24 cellular contexts compared by ENCODE assay signal in genomic region chr22:24513706-24514240, GRCh38. TPM values are rescaled to one million over a fixed set of nuclear protein-coding genes. Genes with fewer than 3 reads are reported as not detected.
DNase-seq lines count a peak whose midpoint lies in the region; ATAC-seq and TF ChIP-seq lines count a peak whose summit lies in the region.
"Had no signal": no experiment of that assay in that cellular context is flagged by ENCODE, and none has a peak within 500 bp of the region (broad histone marks: within the 10 kb centered on the region; RNA-seq: fewer than 3 reads in every experiment).

No MANE protein-coding gene starts in this region.

- H3K4me1 Mint-ChIP-seq in endodermal cell: peaks cover 43% of the 10 kb centered on the region

- H3K4me1 ChIP-seq in BLaER1 treated with 17β-estradiol and CSF1 and Interleukin-3, amounts not matched to agents 10 nM and 100 nM: peaks cover 96 to 100% (median 97%) of the 10 kb centered on the region in 10 experiments
- peaks cover 18% of the 10 kb centered on the region for H3K4me1 ChIP-seq in endodermal cell (ENCODE audit: control insufficient read depth, insufficient read depth, low read length)
- peaks cover 0 to 97% (median 44%) of the 10 kb centered on the region in 4 donors for H3K4me1 ChIP-seq in right lobe of liver
- H3K4me1 ChIP-seq: HAP-1 had no signal

- no peak overlapping the region; a peak in 1 of 20 replicates for H3K4me3 ChIP-seq in BLaER1 treated with 17β-estradiol and CSF1 and Interleukin-3, amounts not matched to agents 10 nM and 100 nM
- H3K4me3 ChIP-seq in endodermal cell (ENCODE audit: low read length) (peak overlapping the region; percentile 21), right lobe of liver (no peak overlapping the region)
- H3K4me3 ChIP-seq: HAP-1 had no signal

- no peaks in the 10 kb centered on the region for H3K9me3 Mint-ChIP-seq in endodermal cell
- H3K9me3 Mint-ChIP-seq: CD4-positive, alpha-beta T cell; IgD-negative memory B cell had no signal

- peak overlapping the region; percentile 78 to 96 (median 88) for H3K4me2 ChIP-seq in BLaER1 treated with 17β-estradiol and CSF1 and Interleukin-3, amounts not matched to agents 10 nM and 100 nM
- H3K4me2 ChIP-seq: KMS-11, SK-N-SH had no signal

- TF ChIP-seq POLR2A in right lobe of liver (IDR thresholded peaks at IDR 0.05): no peak

- H3K9ac ChIP-seq in BLaER1 treated with 17β-estradiol and CSF1 and Interleukin-3, amounts not matched to agents 10 nM and 100 nM: peak overlapping the region in 8 of 11 experiments; percentile 16 to 89 (median 50); a peak in 11 of 22 replicates
- no peak overlapping the region for H3K9ac ChIP-seq in endodermal cell (ENCODE audit: extremely low read depth, low read length, poor library complexity, severe bottlenecking)
- H3K9ac ChIP-seq: KMS-11, SK-N-SH had no signal

- H3K9me3 ChIP-seq in BLaER1 treated with 17β-estradiol and CSF1 and Interleukin-3, amounts not matched to agents 10 nM and 100 nM (replicated peaks in 1 of 11): no peaks in the 10 kb centered on the region
- H3K9me3 ChIP-seq in endodermal cell (ENCODE audit: control insufficient read depth, low read length) (no peaks in the 10 kb centered on the region), right lobe of liver (no peaks in the 10 kb centered on the region)
- H3K9me3 ChIP-seq: HAP-1, SK-N-SH had no signal

- intact Hi-C loops in right lobe of liver (cut with DNase I): no loop called here

- H3K27me3 ChIP-seq in BLaER1 treated with 17β-estradiol and CSF1 and Interleukin-3, amounts not matched to agents 10 nM and 100 nM: no peaks in the 10 kb centered on the region
- H3K27me3 ChIP-seq in endodermal cell (ENCODE audit: control insufficient read depth, insufficient read depth, low read length, poor library complexity, severe bottlenecking) (peaks cover 4% of the 10 kb centered on the region), right lobe of liver (no peaks in the 10 kb centered on the region)

- H3K36me3 ChIP-seq in BLaER1 treated with 17β-estradiol and CSF1 and Interleukin-3, amounts not matched to agents 10 nM and 100 nM: peaks cover 0 to 26% (median 0%) of the 10 kb centered on the region in 11 experiments; a peak in 6 of 22 replicates
- H3K36me3 ChIP-seq in endodermal cell (ENCODE audit: control insufficient read depth, insufficient read depth, low read length) (no peaks in the 10 kb centered on the region), right lobe of liver (peaks cover 0 to 40% (median 15%) of the 10 kb centered on the region in 4 donors)
- H3K36me3 ChIP-seq: HAP-1 had no signal

- no peaks in the 10 kb centered on the region for H3K36me3 Mint-ChIP-seq in endodermal cell (ENCODE audit: low read depth)

- ATAC-seq in right lobe of liver: peak in 2 of 4 donors; percentile 1
- no peak for ATAC-seq in HG03196 (IDR thresholded peaks at IDR 0.05; ENCODE audit: unreplicated experiment)
- no peak for ATAC-seq in GM19351 (IDR thresholded peaks at IDR 0.05; ENCODE audit: unreplicated experiment)
- ATAC-seq: PC-3 had no signal

- no peaks in the 10 kb centered on the region for H4K20me1 ChIP-seq in BLaER1 treated with 17β-estradiol and CSF1 and Interleukin-3, amounts not matched to agents 10 nM and 100 nM

- no peak overlapping the region for H3K27ac Mint-ChIP-seq in endodermal cell
- H3K27ac Mint-ChIP-seq: B cell; CD4-positive, alpha-beta T cell; IgD-negative memory B cell had no signal

- peak overlapping the region; percentile 4 for H3K4me3 Mint-ChIP-seq in endodermal cell
- H3K4me3 Mint-ChIP-seq: B cell; CD4-positive, alpha-beta T cell; IgD-negative memory B cell had no signal

- DNase-seq in endodermal cell: no peak
- no peak for DNase-seq in right lobe of liver
- DNase-seq in activated CD8-positive, alpha-beta memory T cell treated with anti-CD3 and anti-CD28 coated beads for 24 hours: no peak
- no peak for DNase-seq in HUDEP-2 (lab: John Stamatoyannopoulos, UW; ENCODE audit: unreplicated experiment in 76 of 76)
- DNase-seq: CD4-positive, alpha-beta T cell; GOT3; MM.1S; NCI-H1048; NCI-H1417; NCI-H1694; NCI-H2029 treated with DMSO at 0.1 percent for 48 hours; NCI-H446 treated with DMSO at 0.1 percent for 48 hours; NCI-H526; NK-92 treated with Interleukin-12 subunit alpha and Interleukin-12 subunit beta, amount 100 ng/mL, for 24 hours; PC-3; SK-N-SH had no signal

- 75 to 94% methylated on average over 2 to 3 of the region's 3 CpGs for WGBS in endodermal cell (ENCODE audit: insufficient coverage in 1 of 2, insufficient read length in 1 of 2), 2 experiments
- 24% methylated on average over 3 of the region's 3 CpGs for WGBS in right lobe of liver (ENCODE audit: insufficient coverage, low coverage, low lambda C conversion rate, missing lambda C conversion rate)

- TF ChIP-seq CTCF in 22Rv1 (IDR thresholded peaks at IDR 0.05) (no peak), endodermal cell (conservative IDR thresholded peaks at IDR 0.05) (no peak), right lobe of liver (IDR thresholded peaks at IDR 0.05) (no peak)

- peak overlapping the region; percentile 31; the same call in 1 of the 2 replicates for H3K27ac ChIP-seq in 22Rv1
- peak overlapping the region in 10 of 11 experiments; percentile 57 to 100 (median 98); a peak in 19 of 22 replicates for H3K27ac ChIP-seq in BLaER1 treated with 17β-estradiol and CSF1 and Interleukin-3, amounts not matched to agents 10 nM and 100 nM
- no peak overlapping the region for H3K27ac ChIP-seq in endodermal cell (ENCODE audit: low read depth, low read length)
- peak overlapping the region in 2 of 3 donors; percentile 62 to 79 for H3K27ac ChIP-seq in right lobe of liver
- H3K27ac ChIP-seq: KMS-11 had no signal

- peaks cover 29% of the 10 kb centered on the region for H3K27me3 Mint-ChIP-seq in endodermal cell (ENCODE audit: insufficient read depth)
- H3K27me3 Mint-ChIP-seq: CD4-positive, alpha-beta T cell had no signal

RNA-seq across cellular contexts. Expression of gene UPB1, which starts 18.6 kb away (rescaled TPM):
- total RNA-seq in endodermal cell (under 1 TPM in 1 of 2 donors, not detected in 1; 0.40 TPM), right lobe of liver (100 to 1,000 TPM in 3 of 6 experiments, 10 to 100 TPM in 3; 50.6 to 169 (median 100) TPM)
- 0.14 TPM for polyA plus RNA-seq in endodermal cell (2013, experiment 1 of 2)
- polyA plus RNA-seq in endodermal cell (2013, experiment 2 of 2): 0.33 TPM
- polyA plus RNA-seq: IgD-negative memory B cell had no signal

RNA-seq across cellular contexts. Expression of gene GUCD1, which starts 41.2 kb away (rescaled TPM):
- 10 to 100 TPM; 64.7 to 73.6 TPM for total RNA-seq in endodermal cell
- polyA plus RNA-seq in endodermal cell (2013, experiment 1 of 2): 38.1 TPM
- 44.2 TPM for polyA plus RNA-seq in endodermal cell (2013, experiment 2 of 2)
- 100 to 1,000 TPM in 5 of 6 experiments, 10 to 100 TPM in 1; 94.0 to 281 (median 213) TPM for total RNA-seq in right lobe of liver

RNA-seq across cellular contexts. Expression of gene SNRPD3, which starts 42.0 kb away (rescaled TPM):
- 100 to 1,000 TPM; 158 to 180 TPM for total RNA-seq in endodermal cell
- polyA plus RNA-seq in endodermal cell (2013, experiment 1 of 2): 174 TPM
- polyA plus RNA-seq in endodermal cell (2013, experiment 2 of 2): 166 TPM
- total RNA-seq in right lobe of liver: 100 to 1,000 TPM in 2 of 6 experiments, 10 to 100 TPM in 4; 43.3 to 180 (median 53.4) TPM

Comparison
In these comparisons a context has a peak if more than half of its experiments do, and no peak if none do; other contexts are left out.
1. RNA of gene UPB1, which starts 18.6 kb away (total RNA-seq): 50.6 to 169 TPM in right lobe of liver; 0.40 TPM in endodermal cell; every median in the first group is over 10 times any median in the second.